8 cellular contexts compared by ENCODE assay signal in genomic region chr5:80569961-80570786, GRCh38. TPM values are rescaled to one million over a fixed set of nuclear protein-coding genes. Genes with fewer than 3 reads are reported as not detected.
DNase-seq lines count a peak whose midpoint lies in the region; ATAC-seq and TF ChIP-seq lines count a peak whose summit lies in the region.

Gene ANKRD34B (minus strand): TSS chr5:80570280. CDS start chr5:80560019, 10,261 bp downstream.

- H3K27me3 Mint-ChIP-seq in CD14-positive monocyte (ENCODE audit: low read depth in 3 of 3): peaks cover 66 to 88% (median 81%) of the 10 kb centered on the region in 3 donors
- peaks cover 73% of the 10 kb centered on the region for H3K27me3 Mint-ChIP-seq in T-helper 1 cell treated with Interleukin-12 subunit alpha and Interleukin-12 subunit beta and Interleukin-4 antibody, amounts not matched to agents 30 μg/mL and 1 μg/mL, for 36 hours (ENCODE audit: low read depth)

- H3K36me3 Mint-ChIP-seq in CD14-positive monocyte: peaks cover 2 to 7% of the 10 kb centered on the region in 2 donors
- H3K36me3 Mint-ChIP-seq in T-helper 1 cell treated with Interleukin-12 subunit alpha and Interleukin-12 subunit beta and Interleukin-4 antibody, amounts not matched to agents 30 μg/mL and 1 μg/mL, for 36 hours (ENCODE audit: low read depth): no peaks in the 10 kb centered on the region

- no peak for TF ChIP-seq CTCF in CD14-positive monocyte (IDR thresholded peaks at IDR 0.05)
- no peak for TF ChIP-seq CTCF in fibroblast of lung (conservative IDR thresholded peaks at IDR 0.05 in 1 of 2, IDR thresholded peaks at IDR 0.05 in 1 of 2; ENCODE audit: low read depth in 1 of 2, low read length in 2 of 2)
- TF ChIP-seq CTCF in omental fat pad (IDR thresholded peaks at IDR 0.05): no peak

- peak within 1 kb of the TSS; percentile 79 to 95 for H3K4me3 Mint-ChIP-seq in CD14-positive monocyte
- peak within 1 kb of the TSS; percentile 69 for H3K4me3 Mint-ChIP-seq in T-helper 1 cell treated with Interleukin-12 subunit alpha and Interleukin-12 subunit beta and Interleukin-4 antibody, amounts not matched to agents 30 μg/mL and 1 μg/mL, for 36 hours

- no peaks in the 10 kb centered on the region for H3K79me2 ChIP-seq in fibroblast of lung (ENCODE audit: control insufficient read depth, insufficient read depth, low read length)

- H3K4me2 ChIP-seq in fibroblast of lung (ENCODE audit: extremely low read depth, insufficient read depth, low read length): peak within 1 kb of the TSS; percentile 66

- H3K27ac Mint-ChIP-seq in CD14-positive monocyte: no peak within 1 kb of the TSS
- H3K27ac Mint-ChIP-seq in T-helper 1 cell treated with Interleukin-12 subunit alpha and Interleukin-12 subunit beta and Interleukin-4 antibody, amounts not matched to agents 30 μg/mL and 1 μg/mL, for 36 hours: no peak within 1 kb of the TSS

- ATAC-seq in GM21529 (IDR thresholded peaks at IDR 0.05; ENCODE audit: unreplicated experiment) (peak; percentile 66), omental fat pad (ENCODE audit: low FRiP score) (peak; percentile 11), GM18498 (IDR thresholded peaks at IDR 0.05; ENCODE audit: unreplicated experiment) (no peak), HG03135 (IDR thresholded peaks at IDR 0.05; ENCODE audit: unreplicated experiment) (no peak)

- H3K9me3 Mint-ChIP-seq in CD14-positive monocyte: peaks cover 0 to 17% (median 7%) of the 10 kb centered on the region in 7 donors
- no peaks in the 10 kb centered on the region for H3K9me3 Mint-ChIP-seq in T-helper 1 cell treated with Interleukin-12 subunit alpha and Interleukin-12 subunit beta and Interleukin-4 antibody, amounts not matched to agents 30 μg/mL and 1 μg/mL, for 36 hours

- H3K4me1 Mint-ChIP-seq in CD14-positive monocyte: peaks cover 6% of the 10 kb centered on the region
- H3K4me1 Mint-ChIP-seq in T-helper 1 cell treated with Interleukin-12 subunit alpha and Interleukin-12 subunit beta and Interleukin-4 antibody, amounts not matched to agents 30 μg/mL and 1 μg/mL, for 36 hours (ENCODE audit: low read depth): no peaks in the 10 kb centered on the region

- H2AFZ ChIP-seq in fibroblast of lung (ENCODE audit: low read length): no peak within 1 kb of the TSS

- DNase-seq in CD14-positive monocyte (ENCODE audit: low spot score) (no peak), fibroblast of lung (ENCODE audit: low read depth in 2 of 2) (peak in 1 of 2 donors; percentile 24), omental fat pad (ENCODE audit: low spot score) (no peak), GOT3 (lab: John Stamatoyannopoulos, UW) (no peak)

- no peak within 1 kb of the TSS for H3K9ac ChIP-seq in fibroblast of lung (ENCODE audit: insufficient read depth, low read length)

- no peaks in the 10 kb centered on the region for H3K4me1 ChIP-seq in fibroblast of lung (ENCODE audit: control insufficient read depth, extremely low read depth, insufficient read depth, low read length)

- peaks cover 34% of the 10 kb centered on the region for H3K27me3 ChIP-seq in fibroblast of lung (ENCODE audit: control insufficient read depth, insufficient read depth, low read length)

- no peaks in the 10 kb centered on the region for H4K20me1 ChIP-seq in fibroblast of lung (ENCODE audit: control insufficient read depth, extremely low read depth, insufficient read depth, low read length)

- intact Hi-C loops in CD14-positive monocyte (cut with micrococcal nuclease): no loop called here

- H3K36me3 ChIP-seq in fibroblast of lung (ENCODE audit: control insufficient read depth, insufficient read depth, low read length): no peaks in the 10 kb centered on the region

- H3K4me3 ChIP-seq in fibroblast of lung (replicated peaks in 1 of 4; ENCODE audit: control extremely low read depth in 1 of 4, insufficient read depth in 1 of 4, low read depth in 3 of 4, low read length in 4 of 4): peak within 1 kb of the TSS in 3 of 4 experiments; percentile 4 to 34 (median 18)

- H3K9me3 ChIP-seq in fibroblast of lung (ENCODE audit: control insufficient read depth, insufficient read depth, low read depth, low read length): no peaks in the 10 kb centered on the region

- H3K27ac ChIP-seq in fibroblast of lung (ENCODE audit: insufficient read depth, low read length): no peak within 1 kb of the TSS

RNA-seq across cellular contexts. Expression of gene ANKRD34B, which starts in this region (rescaled TPM):
- polyA plus RNA-seq in CD14-positive monocyte (1 to 10 TPM in 1 of 2 donors, under 1 TPM in 1; 0.43 to 1.3 TPM), fibroblast of lung (not detected in 2 replicates)
- total RNA-seq in fibroblast of lung (not detected in 2 replicates), omental fat pad (not detected)
- not detected in 2 replicates for polyA plus RNA-seq in fibroblast of lung (2012)
- polyA minus RNA-seq in fibroblast of lung (ENCODE audit: low replicate concordance): not detected in 2 replicates

Comparison
In these comparisons a context has a peak if more than half of its experiments do, and no peak if none do; other contexts are left out.
1. Peak in ATAC-seq in omental fat pad; RNA of the gene not detected or under 1 TPM.